26 cellular contexts compared by ENCODE assay signal in the genomic region with DNA sequence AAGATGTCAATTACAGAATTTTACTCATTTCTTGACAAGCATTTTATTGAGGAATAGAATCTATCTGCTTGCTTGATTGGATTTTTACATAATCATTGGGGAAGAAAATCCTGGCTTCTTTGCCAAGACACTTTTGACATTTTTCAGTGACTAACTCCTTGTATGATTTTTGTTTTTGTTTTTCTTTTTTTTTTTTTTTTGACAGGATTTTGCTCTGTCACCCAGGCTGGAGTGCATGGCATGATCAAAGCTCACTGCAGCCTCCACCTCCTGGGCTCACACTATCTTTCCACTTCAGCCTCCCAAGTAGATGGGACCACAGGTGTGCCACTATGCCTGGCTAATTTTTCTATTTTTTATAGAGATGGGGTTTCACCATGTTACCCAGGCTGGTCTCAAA.
"Had no signal": no experiment of that assay in that cellular context is flagged by ENCODE, and none has a peak within 500 bp of the region (broad histone marks: within the 10 kb centered on the region; RNA-seq: fewer than 3 reads in every experiment).

No MANE protein-coding gene starts in this region.

- H3K4me1 ChIP-seq: ascending aorta, breast epithelium, colonic mucosa, gastrocnemius medialis, heart left ventricle had no signal

- H3K4me3 ChIP-seq: ascending aorta, breast epithelium, cardiac muscle cell, colonic mucosa, gastrocnemius medialis, heart left ventricle had no signal

- H3K27me3 ChIP-seq: ascending aorta, breast epithelium, cardiac muscle cell, colonic mucosa, foreskin keratinocyte, gastrocnemius medialis, heart left ventricle had no signal

- H3K27ac ChIP-seq: ascending aorta, breast epithelium, cardiac muscle cell, colonic mucosa, foreskin keratinocyte, gastrocnemius medialis, heart left ventricle, WERI-Rb-1 had no signal

- DNase-seq: activated B cell treated with CpG ODN at 0.5 μM for 24 hours; activated CD4-positive, alpha-beta T cell treated with anti-CD3 and anti-CD28 coated beads for 48 hours; activated CD4-positive, alpha-beta T cell treated with anti-CD3 and anti-CD28 coated beads, Interleukin-2, amount 50 U/mL, for 1 hour; activated CD4-positive, alpha-beta T cell treated with anti-CD3 and anti-CD28 coated beads, Interleukin-2, amount 50 U/mL, for 48 hours; activated CD8-positive, alpha-beta memory T cell treated with anti-CD3 and anti-CD28 coated beads for 24 hours; activated CD8-positive, alpha-beta T cell treated with anti-CD3 and anti-CD28 coated beads for 36 hours; activated effector memory CD4-positive, alpha-beta T cell treated with Interleukin-2 at 50 U/mL for 16 hours; activated gamma-delta T cell treated with Interleukin-2 at 50 U/mL for 16 hours; activated naive CD4-positive, alpha-beta T cell treated with Interleukin-2 at 50 U/mL for 16 hours; activated naive CD8-positive, alpha-beta T cell treated with anti-CD3 and anti-CD28 coated beads, Interleukin-2, amount 10 ng/mL, durations not matched to agents 7 days and 5 days; activated T-cell treated with anti-CD3 and anti-CD28 coated beads, Interleukin-2, amount 50 U/mL, for 4 hours; central memory CD4-positive, alpha-beta T cell; cerebellar nuclear complex; colonic mucosa; effector CD8-positive, alpha-beta T cell; foreskin keratinocyte; gastrocnemius medialis; glutamatergic neuron; heart left ventricle; T-helper 1 cell; T-helper 17 cell; T1000; WERI-Rb-1 had no signal

- H3K36me3 ChIP-seq: ascending aorta, breast epithelium, cardiac muscle cell, colonic mucosa, gastrocnemius medialis, heart left ventricle, WERI-Rb-1 had no signal
